8 cellular contexts compared by ENCODE assay signal in the genomic region with DNA sequence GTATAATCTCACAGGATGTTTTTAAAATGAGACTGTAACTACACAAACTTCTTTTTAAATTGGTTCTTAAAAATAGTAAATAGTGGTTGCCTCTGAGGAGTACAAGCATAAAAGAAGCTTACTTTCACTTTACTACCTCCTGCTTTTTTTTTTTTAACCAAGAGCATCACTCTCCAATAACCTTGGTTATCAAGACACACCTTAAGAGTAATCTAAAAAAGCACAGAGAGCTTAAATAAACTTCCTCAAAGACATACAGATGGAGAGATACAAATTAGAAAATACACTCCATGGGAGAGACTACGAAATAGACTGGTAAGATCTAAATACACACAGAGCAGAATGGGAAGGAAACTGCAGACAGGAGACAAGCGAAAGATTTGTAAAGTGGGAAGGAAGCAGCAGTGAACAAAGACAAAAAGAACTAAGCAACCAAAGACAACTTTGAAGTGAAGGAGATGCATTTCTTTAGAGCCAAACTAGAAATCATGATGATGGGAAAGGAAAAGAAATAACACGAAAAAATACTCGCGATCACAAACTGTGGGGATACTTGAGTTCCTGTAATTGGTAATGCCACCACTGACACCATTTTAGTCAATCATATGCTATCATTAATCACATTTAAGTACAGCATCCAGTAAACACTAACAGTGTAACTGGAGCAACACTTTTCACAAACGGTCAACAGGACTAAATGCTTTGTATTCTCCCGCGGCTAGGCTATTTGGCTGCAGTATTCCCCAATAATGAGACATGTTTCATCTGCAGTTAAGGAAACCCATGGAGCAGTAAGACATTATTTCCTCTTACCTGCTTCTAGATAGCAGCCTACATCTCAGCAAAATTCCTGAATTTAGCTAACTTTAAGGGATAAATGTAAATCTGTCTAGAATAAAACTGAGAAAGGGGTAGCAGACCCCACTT. TPM values are rescaled to one million over a fixed set of nuclear protein-coding genes. Genes with fewer than 3 reads are reported as not detected.
A peak's percentile ranks its signal among the peaks of the same experiment; 100 is the strongest.
DNase-seq lines count a peak whose midpoint lies in the region; ATAC-seq, FAIRE-seq and TF ChIP-seq lines count a peak whose summit lies in the region.

No MANE protein-coding gene starts in this region.

- peak overlapping the region; percentile 38 to 62 for H3K9ac ChIP-seq in kidney (ENCODE audit: low read length in 2 of 2)

- TF ChIP-seq POLR2A in suprapubic skin (IDR thresholded peaks at IDR 0.05), result no peak

- H3K36me3 Mint-ChIP-seq in CD8-positive, alpha-beta memory T cell, result peaks cover 0 to 4% (median 2%) of the 10 kb centered on the region in 3 donors
- H3K36me3 Mint-ChIP-seq in activated naive CD8-positive, alpha-beta T cell, result peaks cover 9% of the 10 kb centered on the region

- CTCF ChIA-PET in CD8-positive, alpha-beta memory T cell (lab: Charles Lee), result interaction anchor here (1.3 kb wide), 1 partner anchor 46 kb away, joined by 5 read pairs; no protein-coding TSS in a partner anchor

- peaks cover 70 to 87% (median 84%) of the 10 kb centered on the region in 3 donors for H3K4me1 Mint-ChIP-seq in CD8-positive, alpha-beta memory T cell
- H3K4me1 Mint-ChIP-seq in activated naive CD8-positive, alpha-beta T cell (ENCODE audit: low read depth), result peaks cover 81% of the 10 kb centered on the region

- POLR2A ChIA-PET in CD8-positive, alpha-beta memory T cell (lab: Charles Lee), result no interaction called here

- FAIRE-seq in kidney (lab: Jason Lieb, UNC), result no peak

- no peaks in the 10 kb centered on the region for H3K36me3 ChIP-seq in CD8-positive, alpha-beta memory T cell (ENCODE audit: insufficient read depth, low read length)
- H3K36me3 ChIP-seq in kidney (ENCODE audit: control insufficient read depth in 1 of 2, insufficient read depth in 2 of 2, low read length in 2 of 2) (no peaks in the 10 kb centered on the region), suprapubic skin (no peaks in the 10 kb centered on the region)

- TF ChIP-seq CTCF in kidney (IDR thresholded peaks at IDR 0.05; ENCODE audit: borderline replicate concordance, extremely low read depth, insufficient read depth), result no peak
- no peak for TF ChIP-seq CTCF in suprapubic skin (IDR thresholded peaks at IDR 0.05)
- no peak for TF ChIP-seq CTCF in GM10266 (IDR thresholded peaks at IDR 0.05; ENCODE audit: control insufficient read depth, insufficient read depth, low read depth, missing control alignments)

- no peaks in the 10 kb centered on the region for H3K27me3 ChIP-seq in CD8-positive, alpha-beta memory T cell (ENCODE audit: insufficient read depth, low read length, poor library complexity, severe bottlenecking)
- H3K27me3 ChIP-seq in suprapubic skin, result no peaks in the 10 kb centered on the region

- H3K4me3 Mint-ChIP-seq in CD8-positive, alpha-beta memory T cell, result peak overlapping the region; percentile 77 to 91 (median 86)
- H3K4me3 Mint-ChIP-seq in activated naive CD8-positive, alpha-beta T cell, result peak overlapping the region; percentile 99

- H3K27me3 Mint-ChIP-seq in CD8-positive, alpha-beta memory T cell, result no peaks in the 10 kb centered on the region
- no peaks in the 10 kb centered on the region for H3K27me3 Mint-ChIP-seq in activated naive CD8-positive, alpha-beta T cell

- WGBS in suprapubic skin, result 39% methylated on average over 8 of the region's 8 CpGs

- no peaks in the 10 kb centered on the region for H3K9me3 Mint-ChIP-seq in CD8-positive, alpha-beta memory T cell
- no peaks in the 10 kb centered on the region for H3K9me3 Mint-ChIP-seq in activated naive CD8-positive, alpha-beta T cell (ENCODE audit: low read depth)

- ATAC-seq in HG03354 (IDR thresholded peaks at IDR 0.05; ENCODE audit: poor library complexity, severe bottlenecking, unreplicated experiment), result peak; percentile 38

- H3K27ac ChIP-seq in CD8-positive, alpha-beta memory T cell (ENCODE audit: low read depth, low read length), result peak overlapping the region; percentile 68
- peak overlapping the region in 1 of 2 donors; percentile 59 for H3K27ac ChIP-seq in kidney (ENCODE audit: low read depth in 2 of 2, low read length in 2 of 2)
- no peak overlapping the region for H3K27ac ChIP-seq in suprapubic skin

- peak overlapping the region; percentile 71 to 97 (median 88) for H3K27ac Mint-ChIP-seq in CD8-positive, alpha-beta memory T cell
- peak overlapping the region; percentile 92 for H3K27ac Mint-ChIP-seq in activated naive CD8-positive, alpha-beta T cell

- TF ChIP-seq EP300 in suprapubic skin (IDR thresholded peaks at IDR 0.05), result no peak

- no peaks in the 10 kb centered on the region for H3K9me3 ChIP-seq in CD8-positive, alpha-beta memory T cell (ENCODE audit: low read length)
- no peaks in the 10 kb centered on the region for H3K9me3 ChIP-seq in kidney (ENCODE audit: control insufficient read depth in 1 of 2, low read length in 2 of 2)
- H3K9me3 ChIP-seq in suprapubic skin, result no peaks in the 10 kb centered on the region

- DNase-seq in CD8-positive, alpha-beta memory T cell, result peak in 2 of 5 donors; percentile 21 to 46
- DNase-seq in kidney (no peak), suprapubic skin (ENCODE audit: low spot score in 2 of 2) (no peak), COR-L47 (lab: John Stamatoyannopoulos, UW) (no peak), GM10266 (ENCODE audit: extremely low spot score) (no peak)
- DNase-seq in stimulated activated CD4-positive, alpha-beta T cell treated with anti-CD3 and anti-CD28 coated beads, Interleukin-15, amount 100 ng/mL, for 24 hours, result no peak

- H3K4me1 ChIP-seq in CD8-positive, alpha-beta memory T cell (ENCODE audit: insufficient read depth, low read length), result peaks cover 74% of the 10 kb centered on the region
- H3K4me1 ChIP-seq in kidney (ENCODE audit: control insufficient read depth in 1 of 2, insufficient read depth in 1 of 2, low read depth in 1 of 2, low read length in 2 of 2) (peaks cover 8 to 16% of the 10 kb centered on the region in 2 donors), suprapubic skin (peaks cover 20% of the 10 kb centered on the region)

- intact Hi-C loops in kidney (cut with DNase I), result no loop called here

- peak overlapping the region; percentile 56 for H3K4me3 ChIP-seq in CD8-positive, alpha-beta memory T cell (ENCODE audit: low read length)
- peak overlapping the region; percentile 57 to 85 for H3K4me3 ChIP-seq in kidney (ENCODE audit: low read length in 2 of 2)
- peak overlapping the region; percentile 12 for H3K4me3 ChIP-seq in suprapubic skin

RNA-seq across cellular contexts. Expression of a gene that starts 8.2 kb away (rescaled TPM):
- 100 to 1,000 TPM; 143 to 149 TPM for total RNA-seq in CD8-positive, alpha-beta memory T cell
- polyA plus RNA-seq in CD8-positive, alpha-beta memory T cell, result 55.9 TPM
- 96.2 TPM for total RNA-seq in kidney
- 33.1 TPM for polyA plus RNA-seq in kidney (ENCODE audit: insufficient read depth, low read depth, low replicate concordance)
- total RNA-seq in suprapubic skin, result 10 to 100 TPM; 47.8 to 86.1 (median 66.3) TPM

Comparison
In these comparisons a context has a peak if more than half of its experiments do, and no peak if none do; other contexts are left out.
1. H3K4me3 ChIP-seq: peak in every context shown above with its lines; median percentile 71 in kidney; 56 in CD8-positive, alpha-beta memory T cell; 12 in suprapubic skin.